ENCODE assay signal across 27 cellular contexts in genomic region chr3:184291738-184292445, GRCh38. TPM values are rescaled to one million over a fixed set of nuclear protein-coding genes. Genes with fewer than 3 reads are reported as not detected.
DNase-seq lines count a peak whose midpoint lies in the region; ATAC-seq and TF ChIP-seq lines count a peak whose summit lies in the region.
"Had no signal": no experiment of that assay in that cellular context is flagged by ENCODE, and none has a peak within 500 bp of the region (broad histone marks: within the 10 kb centered on the region; RNA-seq: fewer than 3 reads in every experiment).

No MANE protein-coding gene starts in this region.

- H3K4me1 Mint-ChIP-seq in central memory CD8-positive, alpha-beta T cell = no peaks in the 10 kb centered on the region
- H3K4me1 Mint-ChIP-seq in dendritic cell treated with granulocyte-macrophage colony-stimulating factor and Interleukin-4, amounts not matched to agents 40 ng/mL and 50 ng/mL, for 4 days (ENCODE audit: low read depth) = peaks cover 6% of the 10 kb centered on the region
- H3K4me1 Mint-ChIP-seq in stimulated activated memory B cell treated with anti-CD40 and anti-IgM and Interleukin-4, amounts not matched to agents 10 μg/mL and 1 μg/mL and 100 μg/mL, for 72 hours = no peaks in the 10 kb centered on the region
- H3K4me1 Mint-ChIP-seq in neural progenitor cell = no peaks in the 10 kb centered on the region
- H3K4me1 Mint-ChIP-seq: CD4-positive, CD25-positive, alpha-beta regulatory T cell had no signal

- H3K9ac ChIP-seq in neural progenitor cell = no peak overlapping the region
- H3K9ac ChIP-seq: BLaER1 had no signal

- H3K36me3 Mint-ChIP-seq in central memory CD8-positive, alpha-beta T cell (ENCODE audit: insufficient read depth) = no peaks in the 10 kb centered on the region
- no peaks in the 10 kb centered on the region for H3K36me3 Mint-ChIP-seq in dendritic cell treated with granulocyte-macrophage colony-stimulating factor and Interleukin-4, amounts not matched to agents 40 ng/mL and 50 ng/mL, for 4 days (ENCODE audit: low read depth)
- no peaks in the 10 kb centered on the region for H3K36me3 Mint-ChIP-seq in stimulated activated memory B cell treated with anti-CD40 and anti-IgM and Interleukin-4, amounts not matched to agents 10 μg/mL and 1 μg/mL and 100 μg/mL, for 72 hours
- H3K36me3 Mint-ChIP-seq in neural progenitor cell = no peaks in the 10 kb centered on the region
- H3K36me3 Mint-ChIP-seq: CD14-positive monocyte; CD4-positive, alpha-beta memory T cell; CD4-positive, CD25-positive, alpha-beta regulatory T cell; CD8-positive, alpha-beta memory T cell had no signal

- no peaks in the 10 kb centered on the region for H3K9me3 ChIP-seq in osteoblast (ENCODE audit: low read depth, low read length)
- no peaks in the 10 kb centered on the region for H3K9me3 ChIP-seq in neural progenitor cell (ENCODE audit: low read depth)
- H3K9me3 ChIP-seq: BE2C, BLaER1 had no signal

- DNase-seq in GM13977 (ENCODE audit: low spot score) (peak; percentile 2), osteoblast (ENCODE audit: insufficient read length, low spot score, missing footprints) (peak; percentile 65), neural progenitor cell (ENCODE audit: low spot score) (no peak)
- DNase-seq in central memory CD8-positive, alpha-beta T cell (ENCODE audit: low spot score in 2 of 2) = no peak
- DNase-seq: 8988T; ACHN; BE2C; C1 segment of cervical spinal cord; CD4-positive, alpha-beta memory T cell; CD4-positive, CD25-positive, alpha-beta regulatory T cell; CD8-positive, alpha-beta memory T cell; COR-L47; DMS 273 treated with DMSO at 0.1 percent for 48 hours; DMS153; DMS53; DMS79; DND-41; EL; GDM1 had no signal

- H3K9me3 Mint-ChIP-seq in central memory CD8-positive, alpha-beta T cell = no peaks in the 10 kb centered on the region
- no peaks in the 10 kb centered on the region for H3K9me3 Mint-ChIP-seq in dendritic cell treated with granulocyte-macrophage colony-stimulating factor and Interleukin-4, amounts not matched to agents 40 ng/mL and 50 ng/mL, for 4 days
- no peaks in the 10 kb centered on the region for H3K9me3 Mint-ChIP-seq in stimulated activated memory B cell treated with anti-CD40 and anti-IgM and Interleukin-4, amounts not matched to agents 10 μg/mL and 1 μg/mL and 100 μg/mL, for 72 hours
- no peaks in the 10 kb centered on the region for H3K9me3 Mint-ChIP-seq in neural progenitor cell
- H3K9me3 Mint-ChIP-seq: CD4-positive, alpha-beta memory T cell; CD8-positive, alpha-beta memory T cell had no signal

- H3K4me1 ChIP-seq in osteoblast (ENCODE audit: insufficient read depth, low read length) = no peaks in the 10 kb centered on the region
- no peaks in the 10 kb centered on the region for H3K4me1 ChIP-seq in neural progenitor cell
- H3K4me1 ChIP-seq: BE2C, BLaER1 had no signal

- ATAC-seq in central memory CD8-positive, alpha-beta T cell (replicated peaks; ENCODE audit: extremely low read depth, poor library complexity, severe bottlenecking) = no peak
- no peak for ATAC-seq in stimulated activated memory B cell treated with anti-CD40 and anti-IgM and Interleukin-4, amounts not matched to agents 10 μg/mL and 1 μg/mL and 100 μg/mL, for 72 hours
- no peak for ATAC-seq in GM18519 (IDR thresholded peaks at IDR 0.05; ENCODE audit: low FRiP score, unreplicated experiment)

- H3K27ac ChIP-seq in osteoblast (ENCODE audit: low read depth, low read length) (no peak overlapping the region), neural progenitor cell (no peak overlapping the region)
- H3K27ac ChIP-seq: BLaER1 had no signal

- H2AFZ ChIP-seq in osteoblast (ENCODE audit: low read length) (no peak overlapping the region), neural progenitor cell (replicated peaks) (no peak overlapping the region)

- H3K36me3 ChIP-seq in osteoblast (ENCODE audit: insufficient read depth, low read length) (no peaks in the 10 kb centered on the region), neural progenitor cell (no peaks in the 10 kb centered on the region)
- H3K36me3 ChIP-seq: BE2C, BLaER1 had no signal

- H3K27me3 ChIP-seq in osteoblast (ENCODE audit: insufficient read depth, low read length) = peaks cover 13% of the 10 kb centered on the region
- peaks cover 6% of the 10 kb centered on the region for H3K27me3 ChIP-seq in neural progenitor cell
- H3K27me3 ChIP-seq: BE2C, BLaER1 had no signal

- H3K27me3 Mint-ChIP-seq in central memory CD8-positive, alpha-beta T cell = peaks cover 11% of the 10 kb centered on the region
- H3K27me3 Mint-ChIP-seq in dendritic cell treated with granulocyte-macrophage colony-stimulating factor and Interleukin-4, amounts not matched to agents 40 ng/mL and 50 ng/mL, for 4 days = peaks cover 19% of the 10 kb centered on the region
- H3K27me3 Mint-ChIP-seq in stimulated activated memory B cell treated with anti-CD40 and anti-IgM and Interleukin-4, amounts not matched to agents 10 μg/mL and 1 μg/mL and 100 μg/mL, for 72 hours = peaks cover 27% of the 10 kb centered on the region
- H3K27me3 Mint-ChIP-seq in neural progenitor cell (ENCODE audit: insufficient read depth, low read depth) = peaks cover 8% of the 10 kb centered on the region

- TF ChIP-seq CTCF in GM13977 (IDR thresholded peaks at IDR 0.05; ENCODE audit: extremely low read depth, insufficient read depth, missing control alignments) = no peak
- no peak for TF ChIP-seq CTCF in osteoblast (IDR thresholded peaks at IDR 0.05; ENCODE audit: extremely low read depth, low read depth, low read length)
- TF ChIP-seq CTCF in neural progenitor cell (IDR thresholded peaks at IDR 0.05) = no peak

- H3K4me2 ChIP-seq in osteoblast (ENCODE audit: insufficient read depth, low read length) (no peak overlapping the region), neural progenitor cell (no peak overlapping the region)
- H3K4me2 ChIP-seq: BLaER1 had no signal

- in situ Hi-C loops in GM13977 (cut with MboI; ENCODE audit: low pct_unique_long_range_greater_than_20kb, low sequenced_read_pairs, unreplicated experiment) = no loop called here

- H3K4me3 Mint-ChIP-seq in central memory CD8-positive, alpha-beta T cell = no peak overlapping the region
- H3K4me3 Mint-ChIP-seq in dendritic cell treated with granulocyte-macrophage colony-stimulating factor and Interleukin-4, amounts not matched to agents 40 ng/mL and 50 ng/mL, for 4 days = no peak overlapping the region
- H3K4me3 Mint-ChIP-seq in stimulated activated memory B cell treated with anti-CD40 and anti-IgM and Interleukin-4, amounts not matched to agents 10 μg/mL and 1 μg/mL and 100 μg/mL, for 72 hours = no peak overlapping the region
- no peak overlapping the region for H3K4me3 Mint-ChIP-seq in neural progenitor cell
- H3K4me3 Mint-ChIP-seq: CD14-positive monocyte; CD4-positive, alpha-beta memory T cell; CD8-positive, alpha-beta memory T cell had no signal

- H3K4me3 ChIP-seq in osteoblast (ENCODE audit: insufficient read depth, low read length) (no peak overlapping the region), neural progenitor cell (no peak overlapping the region)
- H3K4me3 ChIP-seq: BLaER1 had no signal

- intact Hi-C loops in dendritic cell treated with granulocyte-macrophage colony-stimulating factor and Interleukin-4, amounts not matched to agents 40 ng/mL and 50 ng/mL, for 4 days (cut with micrococcal nuclease) = no loop called here

- H3F3A ChIP-seq in neural progenitor cell (ENCODE audit: low read depth) = no peaks in the 10 kb centered on the region

- H3K79me2 ChIP-seq in osteoblast (ENCODE audit: insufficient read depth, low read length) (no peaks in the 10 kb centered on the region), neural progenitor cell (ENCODE audit: low read depth) (no peaks in the 10 kb centered on the region)

- peak overlapping the region; percentile 46 for H3K27ac Mint-ChIP-seq in central memory CD8-positive, alpha-beta T cell (ENCODE audit: low read depth)
- H3K27ac Mint-ChIP-seq in dendritic cell treated with granulocyte-macrophage colony-stimulating factor and Interleukin-4, amounts not matched to agents 40 ng/mL and 50 ng/mL, for 4 days = peak overlapping the region; percentile 17
- H3K27ac Mint-ChIP-seq in stimulated activated memory B cell treated with anti-CD40 and anti-IgM and Interleukin-4, amounts not matched to agents 10 μg/mL and 1 μg/mL and 100 μg/mL, for 72 hours = no peak overlapping the region
- H3K27ac Mint-ChIP-seq in neural progenitor cell = no peak overlapping the region
- H3K27ac Mint-ChIP-seq: CD4-positive, alpha-beta memory T cell; CD4-positive, CD25-positive, alpha-beta regulatory T cell had no signal

- H4K20me1 ChIP-seq in osteoblast (ENCODE audit: insufficient read depth, low read length) (no peaks in the 10 kb centered on the region), neural progenitor cell (ENCODE audit: low read depth) (no peaks in the 10 kb centered on the region)
- H4K20me1 ChIP-seq: BLaER1 had no signal

RNA-seq across cellular contexts. Expression of gene PSMD2, which starts 7.1 kb away (rescaled TPM):
- total RNA-seq in osteoblast (259 and 301 TPM in 2 replicates), neural progenitor cell (ENCODE audit: low replicate concordance) (234 and 476 TPM in 2 replicates)

RNA-seq across cellular contexts. Expression of gene ECE2, which starts 16.1 kb away (rescaled TPM):
- total RNA-seq in osteoblast (not detected in 2 replicates), neural progenitor cell (ENCODE audit: low replicate concordance) (0.15 TPM in 1 of 2 replicates, not detected in the other)
- total RNA-seq: A673; CD4-positive, alpha-beta memory T cell; CD4-positive, CD25-positive, alpha-beta regulatory T cell; CD8-positive, alpha-beta memory T cell; Daoy; G401 had no signal

RNA-seq across cellular contexts. Expression of gene EIF4G1, which starts 22.5 kb away (rescaled TPM):
- total RNA-seq in osteoblast (215 and 245 TPM in 2 replicates), neural progenitor cell (ENCODE audit: low replicate concordance) (137 and 207 TPM in 2 replicates)

RNA-seq across cellular contexts. Expression of gene CAMK2N2, which starts 30.5 kb away (rescaled TPM):
- total RNA-seq in osteoblast (not detected in 2 replicates), neural progenitor cell (ENCODE audit: low replicate concordance) (0.71 TPM in 1 of 2 replicates, not detected in the other)

RNA-seq across cellular contexts. Expression of gene EEF1AKMT4, which starts 42.4 kb away (rescaled TPM):
- total RNA-seq in osteoblast (2.7 and 3.3 TPM in 2 replicates), neural progenitor cell (ENCODE audit: low replicate concordance) (3.7 and 6.0 TPM in 2 replicates)

Comparison
In these comparisons a context has a peak if more than half of its experiments do, and no peak if none do; other contexts are left out.
1. DNase-seq: peak in GM13977 (single experiment) and osteoblast (single experiment); none in central memory CD8-positive, alpha-beta T cell (0 of 2) and neural progenitor cell (single experiment).
2. H3K27ac Mint-ChIP-seq: peak in central memory CD8-positive, alpha-beta T cell (single experiment) and dendritic cell treated with granulocyte-macrophage colony-stimulating factor and Interleukin-4, amounts not matched to agents 40 ng/mL and 50 ng/mL, for 4 days (single experiment); none in stimulated activated memory B cell treated with anti-CD40 and anti-IgM and Interleukin-4, amounts not matched to agents 10 μg/mL and 1 μg/mL and 100 μg/mL, for 72 hours (single experiment) and neural progenitor cell (single experiment).